13 cellular contexts compared by ENCODE assay signal in the genomic region with DNA sequence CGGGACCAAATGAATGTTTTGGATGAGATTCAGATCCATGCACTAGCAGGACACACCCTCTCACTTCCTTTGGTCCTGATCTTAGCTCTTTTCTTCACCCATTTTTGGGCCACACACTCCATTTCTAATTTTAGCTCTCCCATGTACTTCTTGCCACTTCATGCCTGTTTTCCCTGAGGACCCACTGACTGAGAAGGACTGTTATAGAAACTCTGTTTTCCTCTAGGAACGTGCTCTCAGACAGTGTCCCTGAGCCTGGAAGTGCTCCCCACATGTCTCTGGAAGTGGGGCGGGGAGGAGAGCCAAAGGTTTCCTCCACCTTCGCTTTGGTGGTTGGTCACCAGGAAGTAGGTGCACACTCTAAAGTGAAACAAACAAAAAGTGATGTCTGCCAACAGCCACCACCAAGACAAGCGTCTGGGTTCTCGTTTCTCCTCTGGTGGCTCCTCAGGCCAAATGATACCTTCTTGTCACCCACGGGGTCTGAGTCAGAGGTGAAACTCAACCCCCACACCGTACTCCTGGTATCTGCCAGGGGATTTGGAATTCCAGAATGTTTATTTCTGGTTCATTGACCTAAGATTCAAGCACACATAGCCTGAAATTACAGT.
DNase-seq lines count a peak whose midpoint lies in the region; ATAC-seq, FAIRE-seq and TF ChIP-seq lines count a peak whose summit lies in the region.
"Had no signal": no experiment of that assay in that cellular context is flagged by ENCODE, and none has a peak within 500 bp of the region (broad histone marks: within the 10 kb centered on the region; RNA-seq: fewer than 3 reads in every experiment).

No MANE protein-coding gene starts in this region.

- no peak overlapping the region for H3K4me3 ChIP-seq in A549
- no peak overlapping the region for H3K4me3 ChIP-seq in epithelial cell of proximal tubule (ENCODE audit: low read depth, low read length)
- H3K4me3 ChIP-seq: SJSA1 had no signal

- H3K27ac ChIP-seq in A549: peak overlapping the region in 1 of 2 experiments; percentile 51; a peak in 2 of 6 replicates
- H3K27ac ChIP-seq: SJSA1 had no signal

- 64% methylated on average over 8 of the region's 8 CpGs for WGBS in A549 (ENCODE audit: missing lambda C conversion rate)

- H3K4me1 ChIP-seq in A549: peaks cover 22% of the 10 kb centered on the region

- CTCF ChIA-PET in A549 (lab: Yijun Ruan, JAX): no interaction called here

- no peak for FAIRE-seq in A549 (lab: Jason Lieb, UNC)

- peak overlapping the region; percentile 13; the same call in 1 of the 3 replicates for H3K4me2 ChIP-seq in A549

- no peak overlapping the region for H3K27ac Mint-ChIP-seq in memory B cell
- no peak overlapping the region for H3K27ac Mint-ChIP-seq in activated naive CD8-positive, alpha-beta T cell treated with anti-CD3 and anti-CD28 coated beads for 36 hours
- H3K27ac Mint-ChIP-seq in glutamatergic neuron (ENCODE audit: unreplicated experiment): no peak overlapping the region

- no peak for TF ChIP-seq EP300 in A549 (IDR thresholded peaks at IDR 0.05)

- no peak for DNase-seq in A549 (ENCODE audit: low read depth in 1 of 2, low spot score in 1 of 2)
- DNase-seq in LHCN-M2 (ENCODE audit: low read depth): peak; percentile 38
- peak; percentile 15 for DNase-seq in epithelial cell of proximal tubule (ENCODE audit: low read depth)
- no peak for DNase-seq in memory B cell (ENCODE audit: low spot score in 2 of 2)
- no peak for DNase-seq in NCI-H82 treated with DMSO at 0.1 percent for 48 hours (lab: John Stamatoyannopoulos, UW; ENCODE audit: unreplicated experiment)
- no peak for DNase-seq in activated naive CD8-positive, alpha-beta T cell treated with anti-CD3 and anti-CD28 coated beads for 36 hours
- DNase-seq in glutamatergic neuron: no peak
- no peak for DNase-seq in HuH-7 (ENCODE audit: low spot score)
- DNase-seq: cortex of kidney, GOT3, Karpas-422 had no signal

- H3K9me3 ChIP-seq in A549: peaks cover 4% of the 10 kb centered on the region; the same call in 1 of the 3 replicates

- H3K9me3 Mint-ChIP-seq in memory B cell (peaks cover 9% of the 10 kb centered on the region), glutamatergic neuron (ENCODE audit: unreplicated experiment) (peaks cover 3% of the 10 kb centered on the region)
- peaks cover 11% of the 10 kb centered on the region for H3K9me3 Mint-ChIP-seq in activated naive CD8-positive, alpha-beta T cell treated with anti-CD3 and anti-CD28 coated beads for 36 hours

- ATAC-seq in A549 (no peak), memory B cell (ENCODE audit: low read depth) (peak; percentile 41)
- ATAC-seq: activated CD4-positive, CD25-positive, alpha-beta regulatory T cell treated with anti-CD3 and anti-CD28 coated beads, Interleukin-2, amount 50 U/mL, for 24 hours had no signal

- H3K4me1 Mint-ChIP-seq in memory B cell (peaks cover 2% of the 10 kb centered on the region), glutamatergic neuron (ENCODE audit: low read depth, unreplicated experiment) (no peaks in the 10 kb centered on the region)
- H3K4me1 Mint-ChIP-seq in activated naive CD8-positive, alpha-beta T cell treated with anti-CD3 and anti-CD28 coated beads for 36 hours: no peaks in the 10 kb centered on the region

- POLR2A ChIA-PET in A549 (lab: Yijun Ruan, JAX): no interaction called here

- H3K36me3 Mint-ChIP-seq in memory B cell: peaks cover 9% of the 10 kb centered on the region
- no peaks in the 10 kb centered on the region for H3K36me3 Mint-ChIP-seq in activated naive CD8-positive, alpha-beta T cell treated with anti-CD3 and anti-CD28 coated beads for 36 hours
- peaks cover 13% of the 10 kb centered on the region for H3K36me3 Mint-ChIP-seq in glutamatergic neuron (ENCODE audit: unreplicated experiment)

- no peak for TF ChIP-seq RAD21 in A549 (conservative IDR thresholded peaks at IDR 0.05 in 1 of 2, IDR thresholded peaks at IDR 0.05 in 1 of 2)

- TF ChIP-seq CTCF in A549 (IDR thresholded peaks at IDR 0.05) (no peak), epithelial cell of proximal tubule (conservative IDR thresholded peaks at IDR 0.05; ENCODE audit: low read depth, low read length) (no peak), glutamatergic neuron (IDR thresholded peaks at IDR 0.05; ENCODE audit: partially characterized antibody, unreplicated experiment) (no peak)

- TF ChIP-seq POLR2A in A549 (IDR thresholded peaks at IDR 0.05; ENCODE audit: low read length): no peak

- H3K27me3 Mint-ChIP-seq in memory B cell (peaks cover 6% of the 10 kb centered on the region), glutamatergic neuron (ENCODE audit: unreplicated experiment) (peaks cover 2% of the 10 kb centered on the region)
- peaks cover 11% of the 10 kb centered on the region for H3K27me3 Mint-ChIP-seq in activated naive CD8-positive, alpha-beta T cell treated with anti-CD3 and anti-CD28 coated beads for 36 hours

- H3K4me3 Mint-ChIP-seq in memory B cell (peak overlapping the region; percentile 43), glutamatergic neuron (ENCODE audit: unreplicated experiment) (no peak overlapping the region)
- no peak overlapping the region for H3K4me3 Mint-ChIP-seq in activated naive CD8-positive, alpha-beta T cell treated with anti-CD3 and anti-CD28 coated beads for 36 hours

TF ChIP-seq in A549, 52 proteins besides CTCF, POLR2A, EP300 and RAD21:
- TF ChIP-seq HDAC2 (IDR thresholded peaks at IDR 0.05) (no peak), ZFP36 (IDR thresholded peaks at IDR 0.05; ENCODE audit: borderline replicate concordance, partially characterized antibody) (no peak), EHMT2 (IDR thresholded peaks at IDR 0.05; ENCODE audit: low read depth) (no peak), JUNB (IDR thresholded peaks at IDR 0.05) (no peak), NR3C1 (IDR thresholded peaks at IDR 0.05) (no peak)
- TF ChIP-seq, protein P1, sequence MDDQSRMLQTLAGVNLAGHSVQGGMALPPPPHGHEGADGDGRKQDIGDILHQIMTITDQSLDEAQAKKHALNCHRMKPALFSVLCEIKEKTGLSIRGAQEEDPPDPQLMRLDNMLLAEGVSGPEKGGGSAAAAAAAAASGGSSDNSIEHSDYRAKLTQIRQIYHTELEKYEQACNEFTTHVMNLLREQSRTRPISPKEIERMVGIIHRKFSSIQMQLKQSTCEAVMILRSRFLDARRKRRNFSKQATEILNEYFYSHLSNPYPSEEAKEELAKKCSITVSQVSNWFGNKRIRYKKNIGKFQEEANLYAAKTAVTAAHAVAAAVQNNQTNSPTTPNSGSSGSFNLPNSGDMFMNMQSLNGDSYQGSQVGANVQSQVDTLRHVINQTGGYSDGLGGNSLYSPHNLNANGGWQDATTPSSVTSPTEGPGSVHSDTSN (IDR thresholded peaks at IDR 0.05): no peak

Comparison
In these comparisons a context has a peak if more than half of its experiments do, and no peak if none do; other contexts are left out.
1. DNase-seq: peak in LHCN-M2 (single experiment) and epithelial cell of proximal tubule (single experiment); none in A549 (0 of 2), memory B cell (0 of 2), NCI-H82 treated with DMSO at 0.1 percent for 48 hours (single experiment), activated naive CD8-positive, alpha-beta T cell treated with anti-CD3 and anti-CD28 coated beads for 36 hours (single experiment), glutamatergic neuron (single experiment) and HuH-7 (single experiment).